ENCODE assay signal across 1 cellular context in genomic region chr10:12588091-12588850, GRCh38.
TF ChIP-seq lines count a peak whose summit lies in the region.

No MANE protein-coding gene starts in this region.

TF ChIP-seq in GM23338, 12 proteins besides CTCF, POLR2A, EP300 and RAD21 (continued from another document):
- no peak for TF ChIP-seq ETS1 (IDR thresholded peaks at IDR 0.05)
- TF ChIP-seq ZNF114 (CRISPR knock-in tag; IDR thresholded peaks at IDR 0.05), result no peak
- no peak for TF ChIP-seq STAT1 (IDR thresholded peaks at IDR 0.05; ENCODE audit: unreplicated experiment)
- no peak for TF ChIP-seq JUNB (IDR thresholded peaks at IDR 0.05; ENCODE audit: unreplicated experiment)
- TF ChIP-seq ZNF331 (CRISPR knock-in tag; IDR thresholded peaks at IDR 0.05; ENCODE audit: low read depth), result no peak
- no peak for TF ChIP-seq ZNF462 (CRISPR knock-in tag; IDR thresholded peaks at IDR 0.05)
